Comparison of ENCODE assay signal across 20 cellular contexts in the genomic region with DNA sequence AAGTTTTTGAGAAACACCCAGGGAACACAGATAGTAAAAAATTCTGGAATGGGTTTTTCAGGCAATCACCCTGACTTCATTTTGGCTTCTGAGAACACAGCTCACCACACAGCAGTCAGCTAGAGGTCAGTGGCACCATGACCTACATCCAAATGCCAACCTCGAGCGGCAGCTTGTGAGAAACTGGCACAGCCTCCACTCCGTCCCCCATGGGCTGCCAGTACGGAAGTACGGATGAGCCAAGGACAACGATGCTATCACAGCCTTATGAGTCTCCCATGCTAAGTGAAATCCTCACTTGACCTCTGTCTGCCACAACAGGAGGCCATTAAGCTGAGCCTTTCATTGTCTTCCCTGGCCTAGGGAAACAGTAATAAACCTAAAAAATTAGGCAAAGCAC. TPM values are rescaled to one million over a fixed set of nuclear protein-coding genes. Genes with fewer than 3 reads are reported as not detected.
A peak's percentile ranks its signal among the peaks of the same experiment; 100 is the strongest.
DNase-seq lines count a peak whose midpoint lies in the region; ATAC-seq, FAIRE-seq and TF ChIP-seq lines count a peak whose summit lies in the region.
"Had no signal": no experiment of that assay in that cellular context is flagged by ENCODE, and none has a peak within 500 bp of the region (broad histone marks: within the 10 kb centered on the region; RNA-seq: fewer than 3 reads in every experiment).

No MANE protein-coding gene starts in this region.

- intact Hi-C loops in right cardiac atrium (cut with DNase I) (no loop called here), gastrocnemius medialis (cut with DNase I; ENCODE audit: low total_unique reads) (no loop called here)

- H3K27me3 ChIP-seq in bronchial epithelial cell (ENCODE audit: control insufficient read depth, insufficient read depth, low read length), result no peaks in the 10 kb centered on the region
- H3K27me3 ChIP-seq in right cardiac atrium (ENCODE audit: control insufficient read depth, insufficient read depth), result no peaks in the 10 kb centered on the region
- H3K27me3 ChIP-seq in gastrocnemius medialis, result no peaks in the 10 kb centered on the region
- H3K27me3 ChIP-seq in smooth muscle cell (ENCODE audit: low read depth), result no peaks in the 10 kb centered on the region

- no peak overlapping the region for H2AFZ ChIP-seq in smooth muscle cell (ENCODE audit: low read depth)

- TF ChIP-seq CTCF in bronchial epithelial cell (IDR thresholded peaks at IDR 0.05; ENCODE audit: insufficient read depth, low read length, severe bottlenecking), result no peak
- no peak for TF ChIP-seq CTCF in gastrocnemius medialis (IDR thresholded peaks at IDR 0.05 in 4 of 5, conservative IDR thresholded peaks at IDR 0.05 in 1 of 5)
- no peak for TF ChIP-seq CTCF in smooth muscle cell (IDR thresholded peaks at IDR 0.05; ENCODE audit: borderline replicate concordance, insufficient read depth, poor library complexity, severe bottlenecking)

- no peaks in the 10 kb centered on the region for H3F3A ChIP-seq in smooth muscle cell (ENCODE audit: low read depth)

- peak; percentile 68 for FAIRE-seq in bronchial epithelial cell (lab: Jason Lieb, UNC)
- FAIRE-seq: A549, GM12891, GM18507 had no signal

- no peak for TF ChIP-seq POLR2A in gastrocnemius medialis (IDR thresholded peaks at IDR 0.05)

- H3K79me2 ChIP-seq in smooth muscle cell (ENCODE audit: low read depth), result no peaks in the 10 kb centered on the region

- H3K9ac ChIP-seq in smooth muscle cell (ENCODE audit: low read depth), result no peak overlapping the region
- H3K9ac ChIP-seq: KMS-11 had no signal

- H3K9me3 ChIP-seq in right cardiac atrium (ENCODE audit: control insufficient read depth, low read length) (no peaks in the 10 kb centered on the region), gastrocnemius medialis (no peaks in the 10 kb centered on the region), smooth muscle cell (replicated peaks; ENCODE audit: low read depth) (no peaks in the 10 kb centered on the region)
- H3K9me3 ChIP-seq: A549 had no signal

- ATAC-seq in right cardiac atrium, result peak; percentile 92
- ATAC-seq in gastrocnemius medialis, result peak; percentile 95 to 99
- no peak for ATAC-seq in HG03460 (IDR thresholded peaks at IDR 0.05; ENCODE audit: unreplicated experiment)

- peak overlapping the region; percentile 19 for H3K27ac ChIP-seq in right cardiac atrium (ENCODE audit: low read length)
- H3K27ac ChIP-seq in gastrocnemius medialis, result peak overlapping the region; percentile 62 to 81 (median 74)
- H3K27ac ChIP-seq in smooth muscle cell (ENCODE audit: low read depth), result no peak overlapping the region
- H3K27ac ChIP-seq: A549, C4-2B, KMS-11 had no signal

- H3K4me1 ChIP-seq in right cardiac atrium (ENCODE audit: control insufficient read depth, insufficient read depth, low read length), result peaks cover 16% of the 10 kb centered on the region
- peaks cover 14 to 22% of the 10 kb centered on the region in 2 donors for H3K4me1 ChIP-seq in gastrocnemius medialis
- no peaks in the 10 kb centered on the region for H3K4me1 ChIP-seq in smooth muscle cell (ENCODE audit: low read depth)

- in situ Hi-C loops in gastrocnemius medialis (cut with MboI; ENCODE audit: low sequenced_read_pairs in 4 of 4), result no loop called here

- 29% methylated on average over 6 of the region's 6 CpGs for WGBS in right cardiac atrium
- WGBS in smooth muscle cell (ENCODE audit: low lambda C conversion rate), result 97% methylated on average over 6 of the region's 6 CpGs

- no peak overlapping the region for H3K4me3 ChIP-seq in bronchial epithelial cell (ENCODE audit: low read depth, low read length)
- no peak overlapping the region for H3K4me3 ChIP-seq in right cardiac atrium (ENCODE audit: low read length)
- no peak overlapping the region for H3K4me3 ChIP-seq in gastrocnemius medialis
- no peak overlapping the region for H3K4me3 ChIP-seq in smooth muscle cell
- H3K4me3 ChIP-seq: A549 had no signal

- peak; percentile 17 for DNase-seq in Ammon's horn (ENCODE audit: low spot score)
- no peak for DNase-seq in bronchial epithelial cell (ENCODE audit: low read depth)
- peak; percentile 56 to 78 (median 74) for DNase-seq in right cardiac atrium
- peak; percentile 64 to 83 for DNase-seq in gastrocnemius medialis
- no peak for DNase-seq in hepatic stellate cell (ENCODE audit: low spot score)
- no peak for DNase-seq in smooth muscle cell (lab: John Stamatoyannopoulos, UW; ENCODE audit: unreplicated experiment)
- DNase-seq: DMS 273 treated with DMSO at 0.1 percent for 48 hours, GF-D8, GOT3, NCI-H1092, NCI-H146, NCI-H2081, NCI-H774, RPMI8226 had no signal

- no peak overlapping the region for H3K4me2 ChIP-seq in smooth muscle cell
- H3K4me2 ChIP-seq: A549, KMS-11 had no signal

- H4K20me1 ChIP-seq in smooth muscle cell (ENCODE audit: low read depth), result no peaks in the 10 kb centered on the region

- peaks cover 3% of the 10 kb centered on the region for H3K36me3 ChIP-seq in bronchial epithelial cell (ENCODE audit: control insufficient read depth, insufficient read depth, low read length)
- no peaks in the 10 kb centered on the region for H3K36me3 ChIP-seq in gastrocnemius medialis
- H3K36me3 ChIP-seq in smooth muscle cell (ENCODE audit: low read depth), result no peaks in the 10 kb centered on the region

RNA-seq across cellular contexts. Expression of gene KIF16B, which starts 32.0 kb away (rescaled TPM):
- 19.0 and 21.1 TPM in 2 replicates for total RNA-seq in bronchial epithelial cell
- total RNA-seq in right cardiac atrium, result 10 to 100 TPM; 16.5 to 20.4 (median 18.4) TPM
- polyA plus RNA-seq in right cardiac atrium, result 11.4 TPM
- 10 to 100 TPM; 13.4 to 23.9 (median 20.0) TPM for total RNA-seq in gastrocnemius medialis
- 10.4 and 12.9 TPM in 2 replicates for total RNA-seq in smooth muscle cell
- polyA plus RNA-seq in smooth muscle cell, result 3.6 and 6.9 TPM in 2 replicates

Comparison
In these comparisons a context has a peak if more than half of its experiments do, and no peak if none do; other contexts are left out.
1. DNase-seq: peak in Ammon's horn (single experiment), right cardiac atrium (3 of 3) and gastrocnemius medialis (2 of 2); none in bronchial epithelial cell (single experiment), hepatic stellate cell (single experiment) and smooth muscle cell (single experiment).